Comparison of ENCODE assay signal across 17 cellular contexts in genomic region chr4:22338806-22339205, GRCh38.
"Had no signal": no experiment of that assay in that cellular context is flagged by ENCODE, and none has a peak within 500 bp of the region (broad histone marks: within the 10 kb centered on the region; RNA-seq: fewer than 3 reads in every experiment).

No MANE protein-coding gene starts in this region.

- H3K27me3 ChIP-seq: esophagus muscularis mucosa, suprapubic skin had no signal

- H3K4me3 ChIP-seq: esophagus muscularis mucosa, suprapubic skin had no signal

- H3K27ac Mint-ChIP-seq: activated CD4-positive, alpha-beta T cell treated with anti-CD3 and anti-CD28 coated beads, Interleukin-2, amount 10 ng/mL, durations not matched to agents 7 days and 5 days; activated CD8-positive, alpha-beta T cell treated with anti-CD3 and anti-CD28 coated beads, Interleukin-2, amount 10 ng/mL, durations not matched to agents 7 days and 5 days; activated naive CD4-positive, alpha-beta T cell treated with anti-CD3 and anti-CD28 coated beads, Interleukin-2, amount 10 ng/mL, durations not matched to agents 7 days and 5 days; dendritic cell treated with granulocyte-macrophage colony-stimulating factor and Interleukin-4, amounts not matched to agents 40 ng/mL and 50 ng/mL, for 4 days; memory B cell; stimulated activated naive CD8-positive, alpha-beta T cell treated with anti-CD3 and anti-CD28 coated beads, Interleukin-15, Interleukin-2, amounts not matched to agents 100 ng/mL and 50 ng/mL, for 24 hours; type B pancreatic cell had no signal

- H3K36me3 Mint-ChIP-seq: activated naive CD4-positive, alpha-beta T cell treated with anti-CD3 and anti-CD28 coated beads, Interleukin-2, amount 10 ng/mL, durations not matched to agents 7 days and 5 days; memory B cell had no signal

- ATAC-seq: activated CD8-positive, alpha-beta T cell treated with anti-CD3 and anti-CD28 coated beads, Interleukin-2, amount 10 ng/mL, durations not matched to agents 7 days and 5 days; activated T-cell treated with anti-CD3 and anti-CD28 coated beads, Interleukin-2, amount 50 U/mL, for 4 hours had no signal

- H3K4me1 ChIP-seq: esophagus muscularis mucosa, suprapubic skin had no signal

- DNase-seq: activated CD4-positive, alpha-beta T cell treated with anti-CD3 and anti-CD28 coated beads, Interleukin-2, amount 10 ng/mL, durations not matched to agents 7 days and 5 days; activated CD4-positive, CD25-positive, alpha-beta regulatory T cell; activated CD8-positive, alpha-beta memory T cell treated with anti-CD3 and anti-CD28 coated beads, Interleukin-2, amount 50 U/mL, for 4 hours; activated CD8-positive, alpha-beta T cell treated with anti-CD3 and anti-CD28 coated beads, Interleukin-2, amount 10 ng/mL, durations not matched to agents 7 days and 5 days; activated effector memory CD4-positive, alpha-beta T cell treated with Interleukin-2 at 50 U/mL for 16 hours; activated naive CD4-positive, alpha-beta T cell treated with anti-CD3 and anti-CD28 coated beads, Interleukin-2, amount 10 ng/mL, durations not matched to agents 7 days and 5 days; activated T-cell treated with anti-CD3 and anti-CD28 coated beads, Interleukin-2, amount 50 U/mL, for 4 hours; aorta; effector CD8-positive, alpha-beta T cell; occipital lobe; posterior cingulate gyrus had no signal

- H3K27me3 Mint-ChIP-seq: activated CD4-positive, alpha-beta T cell treated with anti-CD3 and anti-CD28 coated beads, Interleukin-2, amount 10 ng/mL, durations not matched to agents 7 days and 5 days; activated naive CD4-positive, alpha-beta T cell treated with anti-CD3 and anti-CD28 coated beads, Interleukin-2, amount 10 ng/mL, durations not matched to agents 7 days and 5 days; dendritic cell treated with granulocyte-macrophage colony-stimulating factor and Interleukin-4, amounts not matched to agents 40 ng/mL and 50 ng/mL, for 4 days; memory B cell; stimulated activated naive CD8-positive, alpha-beta T cell treated with anti-CD3 and anti-CD28 coated beads, Interleukin-15, Interleukin-2, amounts not matched to agents 100 ng/mL and 50 ng/mL, for 24 hours; type B pancreatic cell had no signal

- H3K9me3 ChIP-seq: esophagus muscularis mucosa, suprapubic skin had no signal

- H3K4me3 Mint-ChIP-seq: activated CD4-positive, alpha-beta T cell treated with anti-CD3 and anti-CD28 coated beads, Interleukin-2, amount 10 ng/mL, durations not matched to agents 7 days and 5 days; activated CD8-positive, alpha-beta T cell treated with anti-CD3 and anti-CD28 coated beads, Interleukin-2, amount 10 ng/mL, durations not matched to agents 7 days and 5 days; activated naive CD4-positive, alpha-beta T cell treated with anti-CD3 and anti-CD28 coated beads, Interleukin-2, amount 10 ng/mL, durations not matched to agents 7 days and 5 days; activated T-cell treated with anti-CD3 and anti-CD28 coated beads, Interleukin-2, amount 50 U/mL, for 4 hours; dendritic cell treated with granulocyte-macrophage colony-stimulating factor and Interleukin-4, amounts not matched to agents 40 ng/mL and 50 ng/mL, for 4 days; memory B cell; stimulated activated naive CD8-positive, alpha-beta T cell treated with anti-CD3 and anti-CD28 coated beads, Interleukin-15, Interleukin-2, amounts not matched to agents 100 ng/mL and 50 ng/mL, for 24 hours; type B pancreatic cell had no signal

- H3K9me3 Mint-ChIP-seq: activated naive CD4-positive, alpha-beta T cell treated with anti-CD3 and anti-CD28 coated beads, Interleukin-2, amount 10 ng/mL, durations not matched to agents 7 days and 5 days; type B pancreatic cell had no signal

- H3K4me1 Mint-ChIP-seq: activated CD4-positive, alpha-beta T cell treated with anti-CD3 and anti-CD28 coated beads, Interleukin-2, amount 10 ng/mL, durations not matched to agents 7 days and 5 days; activated naive CD4-positive, alpha-beta T cell treated with anti-CD3 and anti-CD28 coated beads, Interleukin-2, amount 10 ng/mL, durations not matched to agents 7 days and 5 days; memory B cell had no signal

- H3K36me3 ChIP-seq: esophagus muscularis mucosa, suprapubic skin had no signal

- H3K27ac ChIP-seq: esophagus muscularis mucosa, suprapubic skin had no signal
